Comparison of ENCODE assay signal across 7 cellular contexts in genomic region chr17:50269477-50270429, GRCh38. TPM values are rescaled to one million over a fixed set of nuclear protein-coding genes. Genes with fewer than 3 reads are reported as not detected.
DNase-seq lines count a peak whose midpoint lies in the region; ATAC-seq and TF ChIP-seq lines count a peak whose summit lies in the region.

No MANE protein-coding gene starts in this region.

- H3K36me3 Mint-ChIP-seq in T-cell, result no peaks in the 10 kb centered on the region

- peaks cover 14 to 17% of the 10 kb centered on the region in 2 donors for H3K27me3 Mint-ChIP-seq in T-cell

- H3K27me3 ChIP-seq in skeletal muscle satellite cell (ENCODE audit: control insufficient read depth, insufficient read depth, low read length), result no peaks in the 10 kb centered on the region

- DNase-seq in T-cell (peak in 33 of 34 experiments; percentile 13 to 56 (median 42)), astrocyte of the hippocampus (ENCODE audit: low read depth, low spot score) (peak; percentile 85)

- no peak overlapping the region for H3K27ac Mint-ChIP-seq in T-cell

- H3K9me3 ChIP-seq in iPS-18c (ENCODE audit: control insufficient read depth, insufficient read depth, low read length) (no peaks in the 10 kb centered on the region), skeletal muscle satellite cell (replicated peaks; ENCODE audit: low read length) (no peaks in the 10 kb centered on the region)

- peak overlapping the region; percentile 12 for H3K4me2 ChIP-seq in skeletal muscle satellite cell (ENCODE audit: low read length)

- H3K36me3 ChIP-seq in skeletal muscle satellite cell (ENCODE audit: insufficient read depth, low read length), result no peaks in the 10 kb centered on the region

- H3K4me3 Mint-ChIP-seq in T-cell, result no peak overlapping the region

- no peaks in the 10 kb centered on the region for H3K9me3 Mint-ChIP-seq in T-cell

- peaks cover 74% of the 10 kb centered on the region for H3K4me1 ChIP-seq in skeletal muscle satellite cell (ENCODE audit: control insufficient read depth, insufficient read depth, low read length)

- CTCF ChIA-PET in T-cell (lab: Charles Lee), result interaction anchor here in 1 of 2 donors (0.6 to 1.4 kb wide), 4 partner anchors 28 to 172 kb away, joined by 3 to 9 read pairs (median 3); no protein-coding TSS in a partner anchor

- TF ChIP-seq CTCF in GM12874 (IDR thresholded peaks at IDR 0.05; ENCODE audit: insufficient read depth, low read depth, low read length), result peak; percentile 81
- peak; percentile 76 for TF ChIP-seq CTCF in LNCAP (IDR thresholded peaks at IDR 0.05)

- H3K4me3 ChIP-seq in iPS-18c (ENCODE audit: insufficient read depth, low read depth, low read length) (peak overlapping the region; percentile 21; the same call in 1 of the 2 replicates), skeletal muscle satellite cell (ENCODE audit: low read length) (no peak overlapping the region)

- POLR2A ChIA-PET in T-cell (lab: Charles Lee), result no interaction called here

- H3K4me1 Mint-ChIP-seq in T-cell, result peaks cover 7 to 9% (median 7%) of the 10 kb centered on the region in 3 donors

- H3K9ac ChIP-seq in skeletal muscle satellite cell (ENCODE audit: low read depth, low read length), result no peak overlapping the region

- ATAC-seq in T-cell (replicated peaks in 1 of 4) (peak; percentile 62 to 78 (median 67)), GM21737 (IDR thresholded peaks at IDR 0.05; ENCODE audit: unreplicated experiment) (no peak)

RNA-seq across cellular contexts. Expression of gene TMEM92, which starts 4.5 kb away (rescaled TPM):
- not detected for total RNA-seq in T-cell
- total RNA-seq in skeletal muscle satellite cell (2012; rRNA removed), result 0.25 TPM in 1 of 2 replicates, not detected in the other
